In the genomic region with DNA sequence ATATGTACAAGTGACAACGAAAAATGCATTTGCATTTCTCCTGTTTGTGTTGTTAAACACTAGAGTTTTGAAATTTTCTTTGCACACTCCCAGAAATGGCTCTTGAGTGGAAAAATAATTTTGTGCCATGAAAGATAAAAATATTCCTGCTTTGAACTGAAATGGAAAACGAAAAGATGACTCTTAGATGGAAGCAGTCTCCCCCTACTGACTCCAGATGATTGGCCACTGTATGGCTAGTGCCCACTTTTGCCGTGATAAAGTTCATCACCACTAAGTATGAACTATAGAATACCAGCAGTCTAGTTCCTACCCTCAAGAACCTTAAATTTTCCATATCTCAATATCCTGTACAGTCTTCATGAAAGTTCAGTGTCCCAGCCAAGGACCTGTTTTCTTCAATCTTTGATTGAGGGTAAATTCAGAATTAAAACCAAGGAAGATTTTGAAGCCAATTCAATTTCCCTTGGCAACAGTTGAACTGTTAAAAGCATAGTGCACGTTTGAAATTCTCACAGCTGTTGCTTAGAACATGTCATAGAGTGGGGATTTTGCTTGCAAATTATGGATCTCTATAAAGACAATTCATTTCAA, we compare ENCODE assay signal across 8 cellular contexts. TPM values are rescaled to one million over a fixed set of nuclear protein-coding genes. Genes with fewer than 3 reads are reported as not detected.
DNase-seq lines count a peak whose midpoint lies in the region; ATAC-seq, FAIRE-seq and TF ChIP-seq lines count a peak whose summit lies in the region.

No MANE protein-coding gene starts in this region.

- H3K14ac ChIP-seq in IMR-90 (replicated peaks; ENCODE audit: low read depth, low read length): no peak overlapping the region

- peaks cover 0 to 19% of the 10 kb centered on the region in 2 experiments; a peak in 2 of 4 replicates for H3K79me1 ChIP-seq in IMR-90 (ENCODE audit: low read depth in 1 of 2, low read length in 2 of 2)

- no peak overlapping the region for H3K4ac ChIP-seq in IMR-90 (ENCODE audit: low read depth, low read length)

- H2BK15ac ChIP-seq in IMR-90 (ENCODE audit: low read depth, low read length): no peak overlapping the region

- no peak overlapping the region for H2AFZ ChIP-seq in IMR-90 (replicated peaks; ENCODE audit: low read length, poor library complexity)

- intact Hi-C loops in IMR-90 (cut with micrococcal nuclease) (loop anchor here (1.0 to 10.0 kb wide), 5 partner anchors 72 to 1380 kb away; a partner anchor contains a TSS), lower lobe of right lung (cut with DNase I) (no loop called here)

- POLR2A ChIA-PET in IMR-90 (lab: Charles Lee; ENCODE audit: unreplicated experiment): no interaction called here

- no peak overlapping the region for H2BK20ac ChIP-seq in IMR-90 (ENCODE audit: low read depth, low read length)

- H3K27ac ChIP-seq in IMR-90 (ENCODE audit: insufficient read depth, low read length): no peak overlapping the region
- no peak overlapping the region for H3K27ac ChIP-seq in lower lobe of right lung

- no TSS peak for BruUV-seq in IMR-90 (replicated peaks; lab: Mats Ljungman, UMichigan)

- CTCF ChIA-PET in IMR-90 (lab: Yijun Ruan, JAX): interaction anchor here (1.5 kb wide), 1 partner anchor 156 kb away, joined by 5 read pairs; no protein-coding TSS in a partner anchor

- no peak overlapping the region for H2AK5ac ChIP-seq in IMR-90 (ENCODE audit: low read depth, low read length)

- ATAC-seq in IMR-90 (ENCODE audit: low read depth) (no peak), lower lobe of right lung (no peak), HG02642 (IDR thresholded peaks at IDR 0.05; ENCODE audit: poor library complexity, unreplicated experiment) (no peak)

- TF ChIP-seq CTCF in D721Med (IDR thresholded peaks at IDR 0.05; ENCODE audit: insufficient read depth, missing control alignments): peak; percentile 47
- peak; percentile 54 for TF ChIP-seq CTCF in IMR-90 (conservative IDR thresholded peaks at IDR 0.05; ENCODE audit: low read depth, low read length)
- peak; percentile 36 for TF ChIP-seq CTCF in lower lobe of right lung (IDR thresholded peaks at IDR 0.05)

- H2AK9ac ChIP-seq in IMR-90 (replicated peaks; ENCODE audit: low read depth, low read length, poor library complexity): no peak overlapping the region

- no peak overlapping the region for H4K91ac ChIP-seq in IMR-90 (ENCODE audit: insufficient read depth, low read depth, low read length)

- H3K56ac ChIP-seq in IMR-90 (ENCODE audit: extremely low read depth, insufficient read depth, low read length): no peak overlapping the region

- H3K9me3 ChIP-seq in IMR-90 (ENCODE audit: control insufficient read depth, insufficient read depth, low read length) (no peaks in the 10 kb centered on the region), lower lobe of right lung (no peaks in the 10 kb centered on the region)

- H3K9me1 ChIP-seq in IMR-90 (ENCODE audit: insufficient read depth, low read length): no peaks in the 10 kb centered on the region

- no peak for DNase-seq in D721Med (ENCODE audit: insufficient read length, low spot score)
- DNase-seq in IMR-90: peak; percentile 41
- peak; percentile 21 for DNase-seq in amniotic epithelial cell (ENCODE audit: low read depth)
- DNase-seq in lower lobe of right lung: no peak
- no peak for DNase-seq in effector CD8-positive, alpha-beta T cell (lab: John Stamatoyannopoulos, UW)
- DNase-seq in amniotic stem cell (lab: John Stamatoyannopoulos, UW): no peak
- no peak for DNase-seq in NCI-H446 (lab: John Stamatoyannopoulos, UW)

- WGBS in IMR-90 (ENCODE audit: extremely low coverage in 2 of 2, insufficient read length in 1 of 2), 2 experiments: no CpG with 5 or more reads among the region's 4 CpGs

- no peak for FAIRE-seq in D721Med (lab: Jason Lieb, UNC)

- H3K4me2 ChIP-seq in IMR-90 (ENCODE audit: low read depth, low read length): peak overlapping the region; percentile 25; the same call in 1 of the 2 replicates

- H3K27me3 ChIP-seq in IMR-90 (ENCODE audit: control insufficient read depth, insufficient read depth, low read length) (no peaks in the 10 kb centered on the region), lower lobe of right lung (ENCODE audit: low read depth) (no peaks in the 10 kb centered on the region)

- H4K5ac ChIP-seq in IMR-90 (ENCODE audit: low read depth, low read length): no peak overlapping the region

- no peak overlapping the region for H2BK120ac ChIP-seq in IMR-90 (ENCODE audit: low read depth, low read length)

- dilution Hi-C loops in IMR-90 (cut with HindIII; ENCODE audit: low sequenced_read_pairs, unreplicated experiment): no loop called here

- no peak overlapping the region for H3K23ac ChIP-seq in IMR-90 (ENCODE audit: low read depth, low read length)

- peak; percentile 57 for TF ChIP-seq RAD21 in IMR-90 (IDR thresholded peaks at IDR 0.05; ENCODE audit: low read length)

- H3K4me1 ChIP-seq in IMR-90 (ENCODE audit: control insufficient read depth, insufficient read depth, low read length): no peaks in the 10 kb centered on the region
- H3K4me1 ChIP-seq in lower lobe of right lung: peaks cover 26% of the 10 kb centered on the region

- no peak for TF ChIP-seq POLR2A in IMR-90 (IDR thresholded peaks at IDR 0.05; ENCODE audit: low read depth, low read length)

- H3K4me3 ChIP-seq in IMR-90 (ENCODE audit: insufficient read depth, low read depth, low read length): no peak overlapping the region
- peak overlapping the region; percentile 94 for H3K4me3 ChIP-seq in lower lobe of right lung

- no peak overlapping the region for H4K8ac ChIP-seq in IMR-90 (ENCODE audit: low read depth in 2 of 2, low read length in 2 of 2)

- H2BK5ac ChIP-seq in IMR-90 (ENCODE audit: low read depth, low read length, poor library complexity, severe bottlenecking): no peak overlapping the region

- in situ Hi-C loops in IMR-90 (cut with MboI; ENCODE audit: low sequenced_read_pairs): loop anchor here (5.0 kb wide), 1 partner anchor 157 kb away; no protein-coding TSS in a partner anchor

- H3K9ac ChIP-seq in IMR-90 (ENCODE audit: low read depth, low read length): no peak overlapping the region; the same call in 1 of the 2 replicates

- H4K20me1 ChIP-seq in IMR-90 (ENCODE audit: insufficient read depth, low read length): peaks cover 15% of the 10 kb centered on the region

- H3K36me3 ChIP-seq in IMR-90 (ENCODE audit: control insufficient read depth, insufficient read depth, low read length) (no peaks in the 10 kb centered on the region), lower lobe of right lung (peaks cover 1% of the 10 kb centered on the region)

- no peak overlapping the region for H3K18ac ChIP-seq in IMR-90 (ENCODE audit: low read depth, low read length)

TF ChIP-seq in IMR-90, 13 proteins besides CTCF, POLR2A, EP300 and RAD21:
- TF ChIP-seq FOS (IDR thresholded peaks at IDR 0.05; ENCODE audit: low read depth, low read length) (no peak), SMC3 (IDR thresholded peaks at IDR 0.05; ENCODE audit: low read depth, low read length) (peak; percentile 32; the same call in 1 of the 2 replicates)

RNA-seq across cellular contexts. Expression of a gene that starts 1.6 kb away (rescaled TPM):
- total RNA-seq in IMR-90 (2012; rRNA removed): 12.2 and 21.1 TPM in 2 replicates
- 6.5 and 9.7 TPM in 2 replicates for polyA plus RNA-seq in IMR-90 (2012; rRNA removed)
- 4.6 and 5.1 TPM in 2 replicates for polyA plus RNA-seq in IMR-90 (2012; cell fraction: cytosol; rRNA removed)
- 6.4 and 8.1 TPM in 2 replicates for polyA plus RNA-seq in IMR-90 (2012; cell fraction: nucleus; rRNA removed; ENCODE audit: low replicate concordance)
- total RNA-seq in lower lobe of right lung: 45.3 TPM

Comparison
In these comparisons a context has a peak if more than half of its experiments do, and no peak if none do; other contexts are left out.
1. DNase-seq: peak in IMR-90 (single experiment) and amniotic epithelial cell (single experiment); none in D721Med (single experiment), lower lobe of right lung (single experiment), effector CD8-positive, alpha-beta T cell (single experiment), amniotic stem cell (single experiment) and NCI-H446 (0 of 2).
2. Peak in every context shown above with its lines, with median percentiles within 50 percentile points of each other: CTCF ChIP-seq.